Comparison of ENCODE assay signal across 2 cellular contexts in genomic region chr17:75361344-75361743, GRCh38.
TF ChIP-seq lines count a peak whose summit lies in the region.

No MANE protein-coding gene starts in this region.

TF ChIP-seq in HepG2, 621 proteins besides CTCF, POLR2A, EP300 and RAD21:
- TF ChIP-seq ZMYM4 (CRISPR knock-in tag; IDR thresholded peaks at IDR 0.05) (no peak), ARHGAP35 (CRISPR knock-in tag; IDR thresholded peaks at IDR 0.05; ENCODE audit: borderline replicate concordance) (no peak), ATF1 (CRISPR knock-in tag; IDR thresholded peaks at IDR 0.05) (no peak), HNRNPK (IDR thresholded peaks at IDR 0.05; ENCODE audit: low read depth, low read length, poor library complexity, severe bottlenecking) (no peak), RXRB (CRISPR knock-in tag; IDR thresholded peaks at IDR 0.05; ENCODE audit: borderline replicate concordance) (no peak), ATF7-NPFF (CRISPR knock-in tag; IDR thresholded peaks at IDR 0.05; ENCODE audit: low read depth) (no peak), CENPBD1 (CRISPR knock-in tag; IDR thresholded peaks at IDR 0.05; ENCODE audit: borderline replicate concordance, low read depth) (no peak), ZNF781 (CRISPR knock-in tag; IDR thresholded peaks at IDR 0.05; ENCODE audit: borderline replicate concordance, not compliant biosample characterization) (no peak), ZBTB20 (CRISPR knock-in tag; IDR thresholded peaks at IDR 0.05; ENCODE audit: borderline replicate concordance, low read depth) (no peak), PLRG1 (conservative IDR thresholded peaks at IDR 0.05) (no peak), SP4 (CRISPR knock-in tag; IDR thresholded peaks at IDR 0.05) (no peak), RBM22 (optimal IDR thresholded peaks at IDR 0.05; ENCODE audit: low read length) (no peak), ELK4 (CRISPR knock-in tag; IDR thresholded peaks at IDR 0.05; ENCODE audit: borderline replicate concordance) (no peak), ZXDC (CRISPR knock-in tag; IDR thresholded peaks at IDR 0.05) (no peak), BCL3 (CRISPR knock-in tag; IDR thresholded peaks at IDR 0.05) (no peak), FOXA3 (CRISPR knock-in tag; IDR thresholded peaks at IDR 0.05) (no peak), ZNF138 (CRISPR knock-in tag; IDR thresholded peaks at IDR 0.05; ENCODE audit: low read depth) (no peak), ZNF207 (IDR thresholded peaks at IDR 0.05; ENCODE audit: borderline replicate concordance) (no peak), TFAP4 (IDR thresholded peaks at IDR 0.05; ENCODE audit: borderline replicate concordance, low read depth) (no peak)
TF ChIP-seq in HepG2: peak in this region for 0.

TF ChIP-seq in endothelial cell of umbilical vein, 7 proteins besides CTCF, POLR2A, EP300 and RAD21:
- no peak for TF ChIP-seq EZH2 (IDR thresholded peaks at IDR 0.05; ENCODE audit: borderline replicate concordance, low read depth, low read length, severe bottlenecking)
TF ChIP-seq in endothelial cell of umbilical vein: peak in this region for 0.
